In the genomic region with DNA sequence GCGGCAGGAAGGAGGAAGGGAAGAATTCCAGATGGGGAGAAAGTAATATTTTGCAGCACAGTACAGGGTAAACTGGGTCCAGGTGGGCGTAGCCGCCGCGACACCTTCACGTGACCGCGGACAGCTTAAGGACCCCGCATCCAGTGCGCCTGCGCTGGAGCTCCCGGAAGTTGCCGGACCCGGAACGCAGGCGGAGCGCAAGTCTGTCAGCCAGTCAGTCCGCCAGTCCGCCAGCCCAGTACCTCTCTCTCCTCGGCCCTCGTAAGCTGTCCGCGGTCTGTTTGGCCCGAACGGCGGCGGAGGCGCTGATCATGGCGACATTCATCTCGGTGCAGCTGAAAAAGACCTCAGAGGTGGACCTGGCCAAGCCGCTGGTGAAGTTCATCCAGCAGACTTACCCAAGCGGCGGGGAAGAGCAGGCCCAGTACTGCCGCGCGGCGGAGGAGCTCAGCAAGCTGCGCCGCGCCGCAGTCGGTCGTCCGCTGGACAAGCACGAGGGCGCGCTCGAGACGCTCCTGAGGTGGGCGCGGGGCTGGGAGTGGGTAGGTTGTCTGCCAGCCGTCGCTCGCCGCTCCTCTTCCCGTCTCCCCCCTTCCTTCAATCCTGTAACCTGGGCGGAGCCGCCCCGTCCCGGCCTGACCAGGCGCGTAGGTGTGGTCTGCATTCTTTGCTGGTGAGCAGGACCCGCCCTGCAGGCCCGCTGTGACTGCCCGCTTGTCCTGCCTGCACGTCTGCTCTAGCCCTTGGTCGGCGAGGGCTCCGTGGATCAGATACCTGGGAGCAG, we compare ENCODE assay signal across 8 cellular contexts. TPM values are rescaled to one million over a fixed set of nuclear protein-coding genes. Genes with fewer than 3 reads are reported as not detected.
DNase-seq lines count a peak whose midpoint lies in the region; ATAC-seq and TF ChIP-seq lines count a peak whose summit lies in the region.

A gene with protein sequence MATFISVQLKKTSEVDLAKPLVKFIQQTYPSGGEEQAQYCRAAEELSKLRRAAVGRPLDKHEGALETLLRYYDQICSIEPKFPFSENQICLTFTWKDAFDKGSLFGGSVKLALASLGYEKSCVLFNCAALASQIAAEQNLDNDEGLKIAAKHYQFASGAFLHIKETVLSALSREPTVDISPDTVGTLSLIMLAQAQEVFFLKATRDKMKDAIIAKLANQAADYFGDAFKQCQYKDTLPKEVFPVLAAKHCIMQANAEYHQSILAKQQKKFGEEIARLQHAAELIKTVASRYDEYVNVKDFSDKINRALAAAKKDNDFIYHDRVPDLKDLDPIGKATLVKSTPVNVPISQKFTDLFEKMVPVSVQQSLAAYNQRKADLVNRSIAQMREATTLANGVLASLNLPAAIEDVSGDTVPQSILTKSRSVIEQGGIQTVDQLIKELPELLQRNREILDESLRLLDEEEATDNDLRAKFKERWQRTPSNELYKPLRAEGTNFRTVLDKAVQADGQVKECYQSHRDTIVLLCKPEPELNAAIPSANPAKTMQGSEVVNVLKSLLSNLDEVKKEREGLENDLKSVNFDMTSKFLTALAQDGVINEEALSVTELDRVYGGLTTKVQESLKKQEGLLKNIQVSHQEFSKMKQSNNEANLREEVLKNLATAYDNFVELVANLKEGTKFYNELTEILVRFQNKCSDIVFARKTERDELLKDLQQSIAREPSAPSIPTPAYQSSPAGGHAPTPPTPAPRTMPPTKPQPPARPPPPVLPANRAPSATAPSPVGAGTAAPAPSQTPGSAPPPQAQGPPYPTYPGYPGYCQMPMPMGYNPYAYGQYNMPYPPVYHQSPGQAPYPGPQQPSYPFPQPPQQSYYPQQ (plus strand): TSS at position 213 of the 784 bp plus-strand sequence. CDS start 99 bp downstream, at position 312.

- H3K27me3 Mint-ChIP-seq in chondrocyte (ENCODE audit: low read depth) = no peaks in the 10 kb centered on the region

- peak within 1 kb of the TSS; percentile 98 for H3K27ac Mint-ChIP-seq in chondrocyte (ENCODE audit: unreplicated experiment)

- H3K4me1 Mint-ChIP-seq in chondrocyte (ENCODE audit: low read depth) = peaks cover 51% of the 10 kb centered on the region

- ATAC-seq in GM19025 (IDR thresholded peaks at IDR 0.05; ENCODE audit: low read depth, unreplicated experiment) (peak; percentile 90), HG03342 (IDR thresholded peaks at IDR 0.05; ENCODE audit: unreplicated experiment) (peak; percentile 89)

- peak; percentile 63 for TF ChIP-seq CTCF in chondrocyte (IDR thresholded peaks at IDR 0.05)

- H3K36me3 Mint-ChIP-seq in chondrocyte (ENCODE audit: low read depth) = peaks cover 11% of the 10 kb centered on the region

- DNase-seq in Ammon's horn (ENCODE audit: low spot score) = peak; percentile 95
- peak; percentile 46 for DNase-seq in NCI-H510A (lab: John Stamatoyannopoulos, UW)
- DNase-seq in activated CD4-positive, alpha-beta T cell treated with anti-CD3 and anti-CD28 coated beads for 24 hours (ENCODE audit: low read depth in 2 of 2) = peak; percentile 82 to 86
- DNase-seq in chondrocyte (ENCODE audit: low spot score) = peak; percentile 97
- peak; percentile 91 for DNase-seq in kidney glomerular epithelial cell (lab: John Stamatoyannopoulos, UW)
- DNase-seq in stimulated activated CD4-positive, alpha-beta T cell treated with anti-CD3 and anti-CD28 coated beads, Interleukin-1b, Interleukin-23, amount 100 ng/mL, for 1 hour (ENCODE audit: low read depth in 2 of 2) = peak; percentile 68 to 72

- H3K9me3 Mint-ChIP-seq in chondrocyte (ENCODE audit: low read depth) = peaks cover 8% of the 10 kb centered on the region

- H3K4me3 Mint-ChIP-seq in chondrocyte (ENCODE audit: unreplicated experiment) = peak within 1 kb of the TSS; percentile 97

RNA-seq across cellular contexts. Expression of the gene that starts here (rescaled TPM):
- total RNA-seq in chondrocyte = 247 to 260 TPM (median 255 TPM) in 3 replicates

Comparison
In these comparisons a context has a peak if more than half of its experiments do, and no peak if none do; other contexts are left out.
1. Peak in every context shown above with its lines: DNase-seq and ATAC-seq.
2. DNase-seq: peak in every context shown above with its lines; median percentile 97 in chondrocyte; 95 in Ammon's horn; 91 in kidney glomerular epithelial cell; 84 in activated CD4-positive, alpha-beta T cell treated with anti-CD3 and anti-CD28 coated beads for 24 hours; 70 in stimulated activated CD4-positive, alpha-beta T cell treated with anti-CD3 and anti-CD28 coated beads, Interleukin-1b, Interleukin-23, amount 100 ng/mL, for 1 hour; 46 in NCI-H510A.